13 cellular contexts compared by ENCODE assay signal in genomic region chr9:96047741-96048115, GRCh38.
DNase-seq lines count a peak whose midpoint lies in the region; ATAC-seq and TF ChIP-seq lines count a peak whose summit lies in the region.
"Had no signal": no experiment of that assay in that cellular context is flagged by ENCODE, and none has a peak within 500 bp of the region (broad histone marks: within the 10 kb centered on the region; RNA-seq: fewer than 3 reads in every experiment).

No MANE protein-coding gene starts in this region.

- no peak for DNase-seq in activated naive CD4-positive, alpha-beta T cell treated with anti-CD3 and anti-CD28 coated beads for 36 hours
- no peak for DNase-seq in activated naive CD4-positive, alpha-beta T cell (lab: John Stamatoyannopoulos, UW)
- peak; percentile 50 for DNase-seq in neural progenitor cell (ENCODE audit: low spot score)
- no peak for DNase-seq in transverse colon
- DNase-seq: DMS 273 treated with DMSO at 0.1 percent for 48 hours; natural killer cell; stimulated activated CD4-positive, alpha-beta T cell treated with anti-CD3 and anti-CD28 coated beads, Interleukin-12 subunit alpha, Interleukin-12 subunit beta, amount 100 ng/mL, for 4 hours had no signal

- H3K4me2 ChIP-seq in neural progenitor cell = peak overlapping the region; percentile 42

- H3K9me3 ChIP-seq in esophagus (ENCODE audit: control insufficient read depth in 2 of 2, insufficient read depth in 1 of 2, low read depth in 1 of 2, low read length in 1 of 2) = no peaks in the 10 kb centered on the region
- no peaks in the 10 kb centered on the region for H3K9me3 ChIP-seq in neural progenitor cell (ENCODE audit: low read depth)
- H3K9me3 ChIP-seq in transverse colon = no peaks in the 10 kb centered on the region

- H3F3A ChIP-seq in neural progenitor cell (ENCODE audit: low read depth) = peaks cover 19% of the 10 kb centered on the region

- H3K9me3 Mint-ChIP-seq in activated naive CD4-positive, alpha-beta T cell treated with anti-CD3 and anti-CD28 coated beads for 36 hours = peaks cover 1% of the 10 kb centered on the region
- peaks cover 5% of the 10 kb centered on the region for H3K9me3 Mint-ChIP-seq in neural progenitor cell
- H3K9me3 Mint-ChIP-seq: activated naive CD4-positive, alpha-beta T cell treated with anti-CD3 and anti-CD28 coated beads, Interleukin-2, amount 50 U/mL, for 24 hours; natural killer cell had no signal

- TF ChIP-seq CTCF in neural progenitor cell (IDR thresholded peaks at IDR 0.05) (no peak), transverse colon (IDR thresholded peaks at IDR 0.05) (no peak)

- H3K9ac ChIP-seq in neural progenitor cell = no peak overlapping the region

- H3K27ac Mint-ChIP-seq in activated naive CD4-positive, alpha-beta T cell treated with anti-CD3 and anti-CD28 coated beads for 36 hours = peak overlapping the region; percentile 75
- H3K27ac Mint-ChIP-seq in neural progenitor cell = peak overlapping the region; percentile 93
- H3K27ac Mint-ChIP-seq: dendritic cell treated with granulocyte-macrophage colony-stimulating factor and Interleukin-4, amounts not matched to agents 40 ng/mL and 50 ng/mL, for 4 days; natural killer cell had no signal

- H3K27me3 ChIP-seq in esophagus (ENCODE audit: control insufficient read depth in 1 of 2, insufficient read depth in 2 of 2, low read length in 2 of 2) (no peaks in the 10 kb centered on the region), neural progenitor cell (no peaks in the 10 kb centered on the region), transverse colon (peaks cover 3% of the 10 kb centered on the region)

- no peaks in the 10 kb centered on the region for H4K20me1 ChIP-seq in neural progenitor cell (ENCODE audit: low read depth)

- H3K4me3 Mint-ChIP-seq in activated naive CD4-positive, alpha-beta T cell treated with anti-CD3 and anti-CD28 coated beads for 36 hours = no peak overlapping the region
- H3K4me3 Mint-ChIP-seq in neural progenitor cell = peak overlapping the region; percentile 74
- H3K4me3 Mint-ChIP-seq: activated naive CD4-positive, alpha-beta T cell treated with anti-CD3 and anti-CD28 coated beads, Interleukin-2, amount 50 U/mL, for 24 hours; dendritic cell treated with granulocyte-macrophage colony-stimulating factor and Interleukin-4, amounts not matched to agents 40 ng/mL and 50 ng/mL, for 4 days; natural killer cell had no signal

- TF ChIP-seq POLR2A in transverse colon (IDR thresholded peaks at IDR 0.05) = no peak

- H3K36me3 Mint-ChIP-seq in activated naive CD4-positive, alpha-beta T cell treated with anti-CD3 and anti-CD28 coated beads for 36 hours (ENCODE audit: low read depth) = no peaks in the 10 kb centered on the region
- H3K36me3 Mint-ChIP-seq in neural progenitor cell = peaks cover 6% of the 10 kb centered on the region
- H3K36me3 Mint-ChIP-seq: activated naive CD4-positive, alpha-beta T cell treated with anti-CD3 and anti-CD28 coated beads, Interleukin-2, amount 50 U/mL, for 24 hours; natural killer cell had no signal

- H3K79me2 ChIP-seq in neural progenitor cell (ENCODE audit: low read depth) = no peaks in the 10 kb centered on the region

- H3K4me3 ChIP-seq in esophagus (ENCODE audit: low read depth in 1 of 2, low read length in 2 of 2) (no peak overlapping the region), neural progenitor cell (no peak overlapping the region), transverse colon (no peak overlapping the region)

- peak overlapping the region; percentile 38 to 53 for H3K27ac ChIP-seq in esophagus (ENCODE audit: low read depth in 2 of 2, low read length in 1 of 2)
- peak overlapping the region; percentile 6 for H3K27ac ChIP-seq in neural progenitor cell
- H3K27ac ChIP-seq in transverse colon = peak overlapping the region; percentile 64 to 76 (median 68)

- 56 to 61% methylated on average over 10 of the region's 10 CpGs for WGBS in esophagus, 2 donors
- 79 to 85% methylated on average over 5 to 10 of the region's 10 CpGs for WGBS in transverse colon (ENCODE audit: low coverage in 1 of 2), 2 donors

- intact Hi-C loops in activated naive CD4-positive, alpha-beta T cell treated with anti-CD3 and anti-CD28 coated beads for 36 hours (cut with micrococcal nuclease) = no loop called here
- intact Hi-C loops in transverse colon (cut with DNase I; ENCODE audit: low total_unique reads) = no loop called here

- CTCF ChIA-PET in activated naive CD4-positive, alpha-beta T cell treated with anti-CD3 and anti-CD28 coated beads for 36 hours (lab: Charles Lee) = no interaction called here

- H3K36me3 ChIP-seq in esophagus (ENCODE audit: control insufficient read depth in 2 of 2, insufficient read depth in 2 of 2, low read length in 1 of 2) (no peaks in the 10 kb centered on the region), neural progenitor cell (no peaks in the 10 kb centered on the region), transverse colon (no peaks in the 10 kb centered on the region)

- no peak overlapping the region for H2AFZ ChIP-seq in neural progenitor cell (replicated peaks)

- no peak for TF ChIP-seq EP300 in transverse colon (IDR thresholded peaks at IDR 0.05; ENCODE audit: low read depth)

- ATAC-seq in HG03521 (IDR thresholded peaks at IDR 0.05; ENCODE audit: unreplicated experiment) = no peak
- no peak for ATAC-seq in GM19395 (IDR thresholded peaks at IDR 0.05; ENCODE audit: unreplicated experiment)
- no peak for ATAC-seq in HG02840 (IDR thresholded peaks at IDR 0.05; ENCODE audit: low FRiP score, unreplicated experiment)

- peaks cover 5% of the 10 kb centered on the region for H3K4me1 Mint-ChIP-seq in activated naive CD4-positive, alpha-beta T cell treated with anti-CD3 and anti-CD28 coated beads for 36 hours (ENCODE audit: low read depth)
- peaks cover 39% of the 10 kb centered on the region for H3K4me1 Mint-ChIP-seq in neural progenitor cell

- in situ Hi-C loops in transverse colon (cut with MboI; ENCODE audit: low pct_ligation_motif_present in 1 of 4, low pct_unique_long_range_greater_than_20kb in 1 of 4, low sequenced_read_pairs in 3 of 4) = no loop called here

- H3K4me1 ChIP-seq in esophagus (ENCODE audit: control insufficient read depth in 2 of 2, insufficient read depth in 2 of 2, low read length in 1 of 2) (peaks cover 0 to 4% of the 10 kb centered on the region in 2 donors), neural progenitor cell (peaks cover 26% of the 10 kb centered on the region), transverse colon (peaks cover 0 to 20% (median 4%) of the 10 kb centered on the region in 4 donors)

- no peaks in the 10 kb centered on the region for H3K27me3 Mint-ChIP-seq in activated naive CD4-positive, alpha-beta T cell treated with anti-CD3 and anti-CD28 coated beads for 36 hours (ENCODE audit: low read depth)
- H3K27me3 Mint-ChIP-seq in neural progenitor cell (ENCODE audit: insufficient read depth, low read depth) = peaks cover 10% of the 10 kb centered on the region
- H3K27me3 Mint-ChIP-seq: activated naive CD4-positive, alpha-beta T cell treated with anti-CD3 and anti-CD28 coated beads, Interleukin-2, amount 50 U/mL, for 24 hours had no signal

Comparison
In these comparisons a context has a peak if more than half of its experiments do, and no peak if none do; other contexts are left out.
1. H3K27ac ChIP-seq: peak in every context shown above with its lines; median percentile 68 in transverse colon; 46 in esophagus; 6 in neural progenitor cell.